33 cellular contexts compared by ENCODE assay signal in genomic region chr9:127117801-127118200, GRCh38. TPM values are rescaled to one million over a fixed set of nuclear protein-coding genes. Genes with fewer than 3 reads are reported as not detected.
"Had no signal": no experiment of that assay in that cellular context is flagged by ENCODE, and none has a peak within 500 bp of the region (broad histone marks: within the 10 kb centered on the region; RNA-seq: fewer than 3 reads in every experiment).

No MANE protein-coding gene starts in this region.

- H3K36me3 Mint-ChIP-seq: activated CD4-positive, alpha-beta memory T cell treated with anti-CD3 and anti-CD28 coated beads for 36 hours; activated naive CD8-positive, alpha-beta T cell treated with anti-CD3 and anti-CD28 coated beads for 36 hours; immature natural killer cell had no signal

- ATAC-seq: heart left ventricle had no signal

- H3K27ac ChIP-seq: adrenal gland, ascending aorta, brain microvascular endothelial cell, neutrophil, testis, transverse colon had no signal

- H3K9me3 ChIP-seq: adrenal gland, ascending aorta, heart left ventricle, neutrophil, stomach, testis, transverse colon had no signal

- H3K36me3 ChIP-seq: adrenal gland, brain microvascular endothelial cell, neutrophil, stomach, transverse colon had no signal

- H3K4me3 Mint-ChIP-seq: activated CD4-positive, alpha-beta memory T cell treated with anti-CD3 and anti-CD28 coated beads for 36 hours; activated CD4-positive, alpha-beta T cell treated with anti-CD3 and anti-CD28 coated beads, Interleukin-2, amount 10 ng/mL, durations not matched to agents 24 days and 14 days; activated naive CD4-positive, alpha-beta T cell treated with anti-CD3 and anti-CD28 coated beads for 36 hours; activated naive CD8-positive, alpha-beta T cell treated with anti-CD3 and anti-CD28 coated beads for 36 hours; activated T-helper 1 cell treated with anti-CD3 and anti-CD28 coated beads, Interleukin-12 subunit alpha, Interleukin-12 subunit beta, Interleukin-2, Interleukin-4 antibody, amounts not matched to agents 30 ng/mL and 10 ng/mL and 1 ng/mL, durations not matched to agents 14 hours and 24 hours and 36 hours; immature natural killer cell; nephron progenitor cell; stimulated activated naive B cell treated with anti-CD40 and anti-IgM and Interleukin-4, amounts not matched to agents 10 μg/mL and 1 μg/mL and 100 μg/mL, for 72 hours had no signal

- DNase-seq: activated CD4-positive, alpha-beta memory T cell treated with anti-CD3 and anti-CD28 coated beads for 36 hours; activated CD4-positive, alpha-beta T cell treated with anti-CD3 and anti-CD28 coated beads, Interleukin-2, amount 10 ng/mL, durations not matched to agents 24 days and 14 days; activated CD4-positive, CD25-positive, alpha-beta regulatory T cell treated with anti-CD3 and anti-CD28 coated beads, Interleukin-2, amount 50 U/mL, for 72 hours; activated CD8-positive, alpha-beta memory T cell treated with anti-CD3 and anti-CD28 coated beads, Interleukin-2, amount 50 U/mL, for 4 hours; activated effector memory CD4-positive, alpha-beta T cell treated with anti-CD3 and anti-CD28 coated beads, Interleukin-2, amount 50 U/mL, for 16 hours; activated naive CD4-positive, alpha-beta T cell treated with anti-CD3 and anti-CD28 coated beads for 36 hours; activated naive CD8-positive, alpha-beta T cell treated with anti-CD3 and anti-CD28 coated beads for 36 hours; activated T-cell treated with anti-CD3 and anti-CD28 coated beads, Interleukin-2, amount 50 U/mL, for 1 hour; adrenal gland; brain microvascular endothelial cell; central memory CD4-positive, alpha-beta T cell; dermis blood vessel endothelial cell; effector CD8-positive, alpha-beta T cell; hypothalamus; immature natural killer cell; kidney; naive B cell; nephron progenitor cell; retina; stimulated activated CD4-positive, alpha-beta T cell treated with anti-CD3 and anti-CD28 coated beads, Interleukin-15, amount 100 ng/mL, for 24 hours; stimulated activated CD4-positive, alpha-beta T cell treated with anti-CD3 and anti-CD28 coated beads, Interleukin-2, amount 100 ng/mL, for 24 hours; stimulated activated naive B cell treated with anti-CD40 and anti-IgM and Interleukin-4, amounts not matched to agents 10 μg/mL and 1 μg/mL and 100 μg/mL, for 72 hours; stomach; T-helper 2 cell; testis; transverse colon had no signal

- H3K4me3 ChIP-seq: adrenal gland, ascending aorta, heart left ventricle, lung, stomach, testis, transverse colon had no signal

- H3K27ac Mint-ChIP-seq: activated CD4-positive, alpha-beta memory T cell treated with anti-CD3 and anti-CD28 coated beads for 36 hours; activated CD4-positive, alpha-beta T cell treated with anti-CD3 and anti-CD28 coated beads, Interleukin-2, amount 10 ng/mL, durations not matched to agents 24 days and 14 days; activated naive CD4-positive, alpha-beta T cell treated with anti-CD3 and anti-CD28 coated beads for 36 hours; activated naive CD8-positive, alpha-beta T cell treated with anti-CD3 and anti-CD28 coated beads for 36 hours; activated T-helper 1 cell treated with anti-CD3 and anti-CD28 coated beads, Interleukin-12 subunit alpha, Interleukin-12 subunit beta, Interleukin-2, Interleukin-4 antibody, amounts not matched to agents 30 ng/mL and 10 ng/mL and 1 ng/mL, durations not matched to agents 14 hours and 24 hours and 36 hours; nephron progenitor cell; progenitor cell of endocrine pancreas; stimulated activated naive B cell treated with anti-CD40 and anti-IgM and Interleukin-4, amounts not matched to agents 10 μg/mL and 1 μg/mL and 100 μg/mL, for 72 hours had no signal

- H3K9me3 Mint-ChIP-seq: activated CD4-positive, alpha-beta memory T cell treated with anti-CD3 and anti-CD28 coated beads for 36 hours; activated CD4-positive, alpha-beta T cell treated with anti-CD3 and anti-CD28 coated beads, Interleukin-2, amount 10 ng/mL, durations not matched to agents 24 days and 14 days; activated naive CD4-positive, alpha-beta T cell treated with anti-CD3 and anti-CD28 coated beads for 36 hours; activated naive CD8-positive, alpha-beta T cell treated with anti-CD3 and anti-CD28 coated beads for 36 hours; activated T-helper 1 cell treated with anti-CD3 and anti-CD28 coated beads, Interleukin-12 subunit alpha, Interleukin-12 subunit beta, Interleukin-2, Interleukin-4 antibody, amounts not matched to agents 30 ng/mL and 10 ng/mL and 1 ng/mL, durations not matched to agents 14 hours and 24 hours and 36 hours; immature natural killer cell; naive B cell; nephron progenitor cell had no signal

- H3K27me3 ChIP-seq: adrenal gland, ascending aorta, brain microvascular endothelial cell, testis, transverse colon had no signal

RNA-seq across cellular contexts. Expression of gene ANGPTL2, which starts 4.6 kb away (rescaled TPM):
- total RNA-seq: activated CD4-positive, alpha-beta memory T cell treated with anti-CD3 and anti-CD28 coated beads for 36 hours; activated CD4-positive, alpha-beta T cell treated with anti-CD3 and anti-CD28 coated beads, Interleukin-2, amount 10 ng/mL, durations not matched to agents 24 days and 14 days; activated CD8-positive, alpha-beta memory T cell treated with anti-CD3 and anti-CD28 coated beads for 36 hours; activated naive CD4-positive, alpha-beta T cell treated with anti-CD3 and anti-CD28 coated beads for 36 hours; activated naive CD8-positive, alpha-beta T cell treated with anti-CD3 and anti-CD28 coated beads for 36 hours; activated T-helper 1 cell treated with anti-CD3 and anti-CD28 coated beads, Interleukin-12 subunit alpha, Interleukin-12 subunit beta, Interleukin-2, Interleukin-4 antibody, amounts not matched to agents 30 ng/mL and 10 ng/mL and 1 ng/mL, durations not matched to agents 14 hours and 24 hours and 36 hours had no signal
